26 cellular contexts compared by ENCODE assay signal in genomic region chr15:80191897-80192595, GRCh38. TPM values are rescaled to one million over a fixed set of nuclear protein-coding genes. Genes with fewer than 3 reads are reported as not detected.
"Had no signal": no experiment of that assay in that cellular context is flagged by ENCODE, and none has a peak within 500 bp of the region (broad histone marks: within the 10 kb centered on the region; RNA-seq: fewer than 3 reads in every experiment).

No MANE protein-coding gene starts in this region.

- H3K27ac Mint-ChIP-seq: IgD-negative memory B cell had no signal

- H3K4me1 Mint-ChIP-seq: IgD-negative memory B cell had no signal

- H3K9me3 Mint-ChIP-seq: IgD-negative memory B cell had no signal

- H3K9me3 ChIP-seq: SJSA1 had no signal

- H3K27ac ChIP-seq: HL-60, SJSA1, SK-N-MC had no signal

- DNase-seq: KBM-7, MV-4-11, NCI-H1048, NCI-H1105, NCI-H1417, NCI-H1436 treated with DMSO at 0.1 percent for 48 hours, NCI-H1694, NCI-H1930, NCI-H2081, NCI-H2107, NCI-H2227 treated with DMSO at 0.1 percent for 48 hours, NCI-H510A, NCI-H524 treated with DMSO at 0.1 percent for 48 hours, NCI-H69, NCI-H774, Right ventricle myocardium superior, RPMI8226, SIG-M5 had no signal

- H3K4me3 ChIP-seq: SJSA1, SK-N-MC had no signal

- FAIRE-seq: HTR-8/SVneo, RCC 7860 had no signal

- H3K4me1 ChIP-seq: SJSA1 had no signal

- H3K4me3 Mint-ChIP-seq: IgD-negative memory B cell had no signal

- H3K27me3 ChIP-seq: SJSA1 had no signal

RNA-seq across cellular contexts. Expression of gene CTXND1, which starts 60.0 kb away (rescaled TPM):
- total RNA-seq: LHCN-M2, MCF 10A, SJSA1 had no signal
